27 cellular contexts compared by ENCODE assay signal in the genomic region with DNA sequence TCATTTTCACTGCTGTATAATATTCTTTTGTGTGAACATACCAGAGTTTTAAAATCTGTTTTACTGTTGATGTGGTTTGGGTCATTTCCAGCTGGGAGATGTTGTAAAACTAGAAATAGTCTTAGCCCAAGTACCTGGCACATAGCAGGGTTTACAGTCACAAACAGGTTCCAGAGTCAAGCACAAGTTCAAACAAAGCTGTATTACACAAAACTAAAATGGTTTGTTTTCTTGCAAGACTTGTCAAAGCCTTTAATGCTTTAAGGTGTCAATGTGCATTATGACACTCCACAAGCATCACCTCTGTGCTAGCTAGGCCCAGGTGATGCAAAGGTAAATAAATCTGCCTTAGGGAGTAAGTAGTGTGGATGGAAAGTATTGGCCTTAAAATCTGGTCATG.
"Had no signal": no experiment of that assay in that cellular context is flagged by ENCODE, and none has a peak within 500 bp of the region (broad histone marks: within the 10 kb centered on the region; RNA-seq: fewer than 3 reads in every experiment).

No MANE protein-coding gene starts in this region.

- H3K4me1 ChIP-seq: adrenal gland had no signal

- H3K9me3 ChIP-seq: adrenal gland, gastrocnemius medialis, thyroid gland, upper lobe of left lung had no signal

- H3K36me3 ChIP-seq: adrenal gland, esophagus squamous epithelium, gastrocnemius medialis, right atrium auricular region, stomach, thyroid gland, upper lobe of left lung had no signal

- DNase-seq: activated CD4-positive, alpha-beta T cell treated with anti-CD3 and anti-CD28 coated beads for 4 hours; activated CD4-positive, alpha-beta T cell treated with anti-CD3 and anti-CD28 coated beads, Interleukin-2, amount 50 U/mL, for 4 hours; activated naive CD4-positive, alpha-beta T cell treated with anti-CD3 and anti-CD28 coated beads for 36 hours; activated naive CD8-positive, alpha-beta T cell treated with anti-CD3 and anti-CD28 coated beads for 36 hours; activated T-cell treated with anti-CD3 and anti-CD28 coated beads for 4 hours; activated T-cell treated with anti-CD3 and anti-CD28 coated beads, Interleukin-2, amount 50 U/mL, for 72 hours; adrenal gland; aorta; caudate nucleus; cortex of kidney; esophagus squamous epithelium; gastrocnemius medialis; glutamatergic neuron; kidney; left colon; naive thymus-derived CD8-positive, alpha-beta T cell; nucleus accumbens; stimulated activated CD4-positive, alpha-beta T cell treated with anti-CD3 and anti-CD28 coated beads, Interleukin-2, amount 100 ng/mL, for 24 hours; stimulated activated naive B cell treated with anti-CD40 and anti-IgM and Interleukin-4, amounts not matched to agents 10 μg/mL and 1 μg/mL and 100 μg/mL, for 72 hours; stomach; thyroid gland; upper lobe of left lung had no signal

- H3K4me3 ChIP-seq: adrenal gland, esophagus squamous epithelium, gastrocnemius medialis, hepatocyte, right atrium auricular region, smooth muscle cell, stomach, thyroid gland, upper lobe of left lung had no signal

- H3K27me3 ChIP-seq: adrenal gland, gastrocnemius medialis, hepatocyte, right atrium auricular region, stomach, thyroid gland, upper lobe of left lung had no signal

- H3K27ac ChIP-seq: adrenal gland, esophagus squamous epithelium, gastrocnemius medialis, hepatocyte, parathyroid adenoma, right atrium auricular region, stomach, thyroid gland, upper lobe of left lung, VCaP had no signal

- H2AFZ ChIP-seq: hepatocyte, parathyroid adenoma had no signal

- H3K4me2 ChIP-seq: hepatocyte, smooth muscle cell had no signal

- H3K9ac ChIP-seq: parathyroid adenoma had no signal

- ATAC-seq: activated T-cell treated with anti-CD3 and anti-CD28 coated beads, Interleukin-2, amount 50 U/mL, for 72 hours; gastrocnemius medialis; left colon; naive thymus-derived CD8-positive, alpha-beta T cell; stimulated activated naive B cell treated with anti-CD40 and anti-IgM and Interleukin-4, amounts not matched to agents 10 μg/mL and 1 μg/mL and 100 μg/mL, for 72 hours had no signal

- H3K79me2 ChIP-seq: hepatocyte, parathyroid adenoma had no signal
